1 cellular context compared by ENCODE assay signal in the genomic region with DNA sequence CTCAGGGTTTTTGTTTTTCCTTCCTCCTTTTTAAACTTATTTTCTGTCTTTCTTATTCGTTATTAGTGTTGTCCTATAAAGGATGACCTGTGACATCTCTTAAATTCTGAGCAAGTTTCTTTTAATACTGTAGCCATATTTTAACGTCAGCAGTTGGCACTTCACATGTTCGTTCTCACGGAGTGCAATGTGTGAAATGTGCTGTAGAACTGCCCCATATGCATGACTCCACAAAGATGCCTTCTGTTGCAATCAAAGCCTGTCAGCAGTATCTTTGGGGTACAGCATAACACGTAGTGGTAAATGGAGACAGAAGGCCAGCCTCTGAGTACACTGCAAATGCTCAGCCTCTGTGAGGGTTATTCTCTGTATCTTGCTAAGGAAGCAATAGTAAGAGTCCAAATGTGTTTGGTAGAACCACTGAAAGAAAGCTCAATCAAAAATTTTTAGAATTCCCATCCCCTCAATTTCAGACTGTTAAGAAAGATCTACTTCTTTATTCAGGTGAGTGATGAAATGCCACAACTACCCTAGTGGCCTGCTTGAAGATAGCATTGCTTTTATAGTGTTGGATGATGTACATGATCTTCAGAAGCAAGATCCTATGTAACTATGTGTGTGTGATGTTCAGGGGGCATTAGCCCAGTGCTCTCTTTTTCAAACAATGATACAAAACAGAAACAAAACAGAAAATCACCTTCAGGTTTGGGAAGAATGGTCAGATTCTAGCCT.
TF ChIP-seq lines count a peak whose summit lies in the region.

No MANE protein-coding gene starts in this region.

TF ChIP-seq in HCT116, 20 proteins besides CTCF, POLR2A, EP300 and RAD21 (continued from another document):
- TF ChIP-seq, protein P1, sequence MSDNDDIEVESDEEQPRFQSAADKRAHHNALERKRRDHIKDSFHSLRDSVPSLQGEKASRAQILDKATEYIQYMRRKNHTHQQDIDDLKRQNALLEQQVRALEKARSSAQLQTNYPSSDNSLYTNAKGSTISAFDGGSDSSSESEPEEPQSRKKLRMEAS (IDR thresholded peaks at IDR 0.05): no peak
- TF ChIP-seq ZNF274 (IDR thresholded peaks at IDR 0.05; ENCODE audit: low read depth, low read length): no peak
- no peak for TF ChIP-seq EGR1 (IDR thresholded peaks at IDR 0.05; ENCODE audit: low read depth)
- TF ChIP-seq, protein P2, sequence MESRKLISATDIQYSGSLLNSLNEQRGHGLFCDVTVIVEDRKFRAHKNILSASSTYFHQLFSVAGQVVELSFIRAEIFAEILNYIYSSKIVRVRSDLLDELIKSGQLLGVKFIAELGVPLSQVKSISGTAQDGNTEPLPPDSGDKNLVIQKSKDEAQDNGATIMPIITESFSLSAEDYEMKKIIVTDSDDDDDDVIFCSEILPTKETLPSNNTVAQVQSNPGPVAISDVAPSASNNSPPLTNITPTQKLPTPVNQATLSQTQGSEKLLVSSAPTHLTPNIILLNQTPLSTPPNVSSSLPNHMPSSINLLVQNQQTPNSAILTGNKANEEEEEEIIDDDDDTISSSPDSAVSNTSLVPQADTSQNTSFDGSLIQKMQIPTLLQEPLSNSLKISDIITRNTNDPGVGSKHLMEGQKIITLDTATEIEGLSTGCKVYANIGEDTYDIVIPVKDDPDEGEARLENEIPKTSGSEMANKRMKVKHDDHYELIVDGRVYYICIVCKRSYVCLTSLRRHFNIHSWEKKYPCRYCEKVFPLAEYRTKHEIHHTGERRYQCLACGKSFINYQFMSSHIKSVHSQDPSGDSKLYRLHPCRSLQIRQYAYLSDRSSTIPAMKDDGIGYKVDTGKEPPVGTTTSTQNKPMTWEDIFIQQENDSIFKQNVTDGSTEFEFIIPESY (IDR thresholded peaks at IDR 0.05; ENCODE audit: extremely low read depth, insufficient replicate concordance, low read length): no peak
- TF ChIP-seq REST (IDR thresholded peaks at IDR 0.05; ENCODE audit: low read depth): no peak
- no peak for TF ChIP-seq SRF (IDR thresholded peaks at IDR 0.05; ENCODE audit: low read depth)
- no peak for TF ChIP-seq YY1 (IDR thresholded peaks at IDR 0.05; ENCODE audit: extremely low read depth, insufficient replicate concordance, low read depth, low read length)
- TF ChIP-seq CBX3 (IDR thresholded peaks at IDR 0.05; ENCODE audit: low read depth): no peak
- TF ChIP-seq SIN3A (IDR thresholded peaks at IDR 0.05; ENCODE audit: low read depth): no peak
- TF ChIP-seq EZH2phosphoT487 (IDR thresholded peaks at IDR 0.05; ENCODE audit: borderline replicate concordance): no peak
- no peak for TF ChIP-seq SP1 (IDR thresholded peaks at IDR 0.05; ENCODE audit: low read depth)
- no peak for TF ChIP-seq FOSL1 (IDR thresholded peaks at IDR 0.05; ENCODE audit: low read depth)
- TF ChIP-seq ZFX (IDR thresholded peaks at IDR 0.05): no peak
- no peak for TF ChIP-seq POLR2AphosphoS5 (IDR thresholded peaks at IDR 0.05; ENCODE audit: low read depth, low read length)
